In the genomic region with DNA sequence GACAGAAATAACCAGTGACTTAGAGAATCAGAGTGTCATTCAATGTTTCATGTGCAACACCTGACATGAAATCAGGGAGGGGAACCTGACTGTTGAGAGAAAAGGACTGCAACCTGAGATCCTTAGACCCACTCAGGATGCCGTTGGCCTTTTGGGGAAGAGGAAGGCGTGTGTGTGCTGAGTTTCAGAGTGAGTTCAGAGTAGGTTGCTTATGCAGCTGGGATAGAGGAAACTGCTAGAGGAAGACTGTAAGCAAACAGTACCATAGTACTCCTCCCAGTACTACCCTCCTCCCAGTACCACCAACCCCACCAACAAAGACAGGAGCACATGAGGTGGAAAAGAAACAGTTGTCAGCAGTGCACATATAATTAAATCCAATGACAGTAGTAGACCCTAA, we compare ENCODE assay signal across 25 cellular contexts.
DNase-seq lines count a peak whose midpoint lies in the region; ATAC-seq, FAIRE-seq and TF ChIP-seq lines count a peak whose summit lies in the region.
"Had no signal": no experiment of that assay in that cellular context is flagged by ENCODE, and none has a peak within 500 bp of the region (broad histone marks: within the 10 kb centered on the region; RNA-seq: fewer than 3 reads in every experiment).

No MANE protein-coding gene starts in this region.

- no peak for ATAC-seq in CD4-positive, alpha-beta T cell (ENCODE audit: poor library complexity)
- ATAC-seq: body of pancreas; CD8-positive, alpha-beta T cell; left lung had no signal

- H3K4me1 Mint-ChIP-seq in dendritic cell treated with granulocyte-macrophage colony-stimulating factor and Interleukin-4, amounts not matched to agents 40 ng/mL and 50 ng/mL, for 4 days (ENCODE audit: low read depth): peaks cover 24% of the 10 kb centered on the region
- no peaks in the 10 kb centered on the region for H3K4me1 Mint-ChIP-seq in progenitor cell of endocrine pancreas (ENCODE audit: low read depth)
- H3K4me1 Mint-ChIP-seq in CD4-positive, alpha-beta T cell (ENCODE audit: low read depth): no peaks in the 10 kb centered on the region
- H3K4me1 Mint-ChIP-seq: activated B cell treated with CpG ODN at 0.5 μM for 24 hours had no signal

- no peak for TF ChIP-seq CTCF in progenitor cell of endocrine pancreas (IDR thresholded peaks at IDR 0.05; ENCODE audit: unreplicated experiment)
- TF ChIP-seq CTCF in CD4-positive, alpha-beta T cell (IDR thresholded peaks at IDR 0.05): no peak

- POLR2A ChIA-PET in CD4-positive, alpha-beta T cell (lab: Charles Lee): no interaction called here

- peaks cover 4% of the 10 kb centered on the region for H3K27me3 ChIP-seq in CD4-positive, alpha-beta T cell (ENCODE audit: control insufficient read depth, insufficient read depth, low read length)
- H3K27me3 ChIP-seq: adrenal gland, body of pancreas, left lung, right lobe of liver, upper lobe of left lung had no signal

- H3K9me3 ChIP-seq in CD4-positive, alpha-beta T cell (ENCODE audit: control insufficient read depth, low read length): no peaks in the 10 kb centered on the region
- H3K9me3 ChIP-seq: adrenal gland, body of pancreas, left lung, right lobe of liver, upper lobe of left lung had no signal

- H3K36me3 Mint-ChIP-seq in dendritic cell treated with granulocyte-macrophage colony-stimulating factor and Interleukin-4, amounts not matched to agents 40 ng/mL and 50 ng/mL, for 4 days (ENCODE audit: low read depth): no peaks in the 10 kb centered on the region
- H3K36me3 Mint-ChIP-seq in progenitor cell of endocrine pancreas (ENCODE audit: insufficient read depth): no peaks in the 10 kb centered on the region
- H3K36me3 Mint-ChIP-seq in CD4-positive, alpha-beta T cell (ENCODE audit: low read depth): no peaks in the 10 kb centered on the region
- H3K36me3 Mint-ChIP-seq: CD8-positive, alpha-beta T cell had no signal

- intact Hi-C loops in dendritic cell treated with granulocyte-macrophage colony-stimulating factor and Interleukin-4, amounts not matched to agents 40 ng/mL and 50 ng/mL, for 4 days (cut with micrococcal nuclease): no loop called here
- intact Hi-C loops in CD4-positive, alpha-beta T cell (cut with DNase I, micrococcal nuclease): no loop called here

- H3K27ac ChIP-seq in CD4-positive, alpha-beta T cell (ENCODE audit: low read depth, low read length): no peak overlapping the region
- H3K27ac ChIP-seq: adrenal gland, body of pancreas, KMS-11, left lung, right lobe of liver, RWPE1, upper lobe of left lung had no signal

- peak; percentile 33 for DNase-seq in CD1c-positive myeloid dendritic cell (ENCODE audit: extremely low spot score)
- DNase-seq in GM12891 (ENCODE audit: insufficient read length, low spot score): no peak
- peak; percentile 74 for DNase-seq in NCI-H69 (lab: John Stamatoyannopoulos, UW)
- DNase-seq in NCI-H2081 (lab: John Stamatoyannopoulos, UW): no peak
- no peak for DNase-seq in progenitor cell of endocrine pancreas (ENCODE audit: low spot score, unreplicated experiment)
- DNase-seq in CD4-positive, alpha-beta T cell: no peak
- DNase-seq: activated B cell treated with CpG ODN at 0.5 μM for 24 hours; activated naive CD4-positive, alpha-beta T cell treated with anti-CD3 and anti-CD28 coated beads for 36 hours; adrenal gland; body of pancreas; CD8-positive, alpha-beta T cell; cerebellar nuclear complex; DMS 273 treated with DMSO at 0.1 percent for 48 hours; left lung; NCI-H146; NCI-H526 treated with DMSO at 0.1 percent for 48 hours; posterior cingulate gyrus; right lobe of liver; stimulated activated CD4-positive, alpha-beta T cell treated with anti-CD3 and anti-CD28 coated beads, Interleukin-2, amount 100 ng/mL, for 48 hours; T1000; upper lobe of left lung had no signal

- CTCF ChIA-PET in CD4-positive, alpha-beta T cell (lab: Charles Lee): no interaction called here

- no peak overlapping the region for H3K4me3 Mint-ChIP-seq in dendritic cell treated with granulocyte-macrophage colony-stimulating factor and Interleukin-4, amounts not matched to agents 40 ng/mL and 50 ng/mL, for 4 days
- no peak overlapping the region for H3K4me3 Mint-ChIP-seq in progenitor cell of endocrine pancreas (ENCODE audit: low read depth)
- no peak overlapping the region for H3K4me3 Mint-ChIP-seq in CD4-positive, alpha-beta T cell
- H3K4me3 Mint-ChIP-seq: activated B cell treated with CpG ODN at 0.5 μM for 24 hours; activated naive CD4-positive, alpha-beta T cell treated with anti-CD3 and anti-CD28 coated beads for 36 hours; CD8-positive, alpha-beta T cell had no signal

- FAIRE-seq in GM12891 (lab: Jason Lieb, UNC): peak; percentile 69
- FAIRE-seq: islet of Langerhans had no signal

- H3K27me3 Mint-ChIP-seq in dendritic cell treated with granulocyte-macrophage colony-stimulating factor and Interleukin-4, amounts not matched to agents 40 ng/mL and 50 ng/mL, for 4 days: no peaks in the 10 kb centered on the region
- H3K27me3 Mint-ChIP-seq in progenitor cell of endocrine pancreas: no peaks in the 10 kb centered on the region
- H3K27me3 Mint-ChIP-seq in CD4-positive, alpha-beta T cell: peaks cover 19% of the 10 kb centered on the region

- TF ChIP-seq POLR2A in GM12891 (IDR thresholded peaks at IDR 0.05; ENCODE audit: low read depth, low read length): no peak

- peak overlapping the region; percentile 41 for H3K27ac Mint-ChIP-seq in dendritic cell treated with granulocyte-macrophage colony-stimulating factor and Interleukin-4, amounts not matched to agents 40 ng/mL and 50 ng/mL, for 4 days
- no peak overlapping the region for H3K27ac Mint-ChIP-seq in progenitor cell of endocrine pancreas
- no peak overlapping the region for H3K27ac Mint-ChIP-seq in CD4-positive, alpha-beta T cell
- H3K27ac Mint-ChIP-seq: activated B cell treated with CpG ODN at 0.5 μM for 24 hours; activated naive CD4-positive, alpha-beta T cell treated with anti-CD3 and anti-CD28 coated beads for 36 hours; CD8-positive, alpha-beta T cell had no signal

- H3K9me3 Mint-ChIP-seq in dendritic cell treated with granulocyte-macrophage colony-stimulating factor and Interleukin-4, amounts not matched to agents 40 ng/mL and 50 ng/mL, for 4 days: no peaks in the 10 kb centered on the region
- H3K9me3 Mint-ChIP-seq in progenitor cell of endocrine pancreas (ENCODE audit: low read depth): no peaks in the 10 kb centered on the region
- H3K9me3 Mint-ChIP-seq in CD4-positive, alpha-beta T cell: no peaks in the 10 kb centered on the region
- H3K9me3 Mint-ChIP-seq: activated B cell treated with CpG ODN at 0.5 μM for 24 hours; activated naive CD4-positive, alpha-beta T cell treated with anti-CD3 and anti-CD28 coated beads for 36 hours; CD8-positive, alpha-beta T cell had no signal

TF ChIP-seq in GM12891, 5 proteins besides CTCF, POLR2A, EP300 and RAD21:
- TF ChIP-seq PAX5 (IDR thresholded peaks at IDR 0.05; ENCODE audit: insufficient read depth, low read length, severe bottlenecking) (no peak), SPI1 (IDR thresholded peaks at IDR 0.05; ENCODE audit: low read depth, low read length) (peak; percentile 26; the same call in 1 of the 2 replicates), TAF1 (IDR thresholded peaks at IDR 0.05; ENCODE audit: low read depth, low read length) (no peak)

Comparison
In these comparisons a context has a peak if more than half of its experiments do, and no peak if none do; other contexts are left out.
1. DNase-seq: peak in CD1c-positive myeloid dendritic cell (single experiment) and NCI-H69 (single experiment); none in GM12891 (single experiment), NCI-H2081 (0 of 2), progenitor cell of endocrine pancreas (single experiment) and CD4-positive, alpha-beta T cell (0 of 10).